21 cellular contexts compared by ENCODE assay signal in genomic region chr4:63728480-63729177, GRCh38.
DNase-seq lines count a peak whose midpoint lies in the region; ATAC-seq and TF ChIP-seq lines count a peak whose summit lies in the region.
"Had no signal": no experiment of that assay in that cellular context is flagged by ENCODE, and none has a peak within 500 bp of the region (broad histone marks: within the 10 kb centered on the region; RNA-seq: fewer than 3 reads in every experiment).

No MANE protein-coding gene starts in this region.

- no peaks in the 10 kb centered on the region for H3K79me2 ChIP-seq in smooth muscle cell (ENCODE audit: low read depth)
- no peaks in the 10 kb centered on the region for H3K79me2 ChIP-seq in OCI-LY7 (ENCODE audit: insufficient read depth, low read depth, low read length)

- no peaks in the 10 kb centered on the region for H3K9me2 ChIP-seq in OCI-LY7 (ENCODE audit: insufficient read depth, low read length)

- intact Hi-C loops in OCI-LY7 (cut with micrococcal nuclease; ENCODE audit: unreplicated experiment) = no loop called here

- H3K4me2 ChIP-seq in smooth muscle cell (no peak overlapping the region), OCI-LY7 (ENCODE audit: low read length) (no peak overlapping the region)

- CTCF ChIA-PET in OCI-LY7 (lab: Charles Lee; ENCODE audit: unreplicated experiment) = no interaction called here

- BruUV-seq in OCI-LY7 (replicated peaks; lab: Mats Ljungman, UMichigan) = no TSS peak

- TF ChIP-seq CTCF in smooth muscle cell (IDR thresholded peaks at IDR 0.05; ENCODE audit: borderline replicate concordance, insufficient read depth, poor library complexity, severe bottlenecking) (no peak), OCI-LY7 (conservative IDR thresholded peaks at IDR 0.05; ENCODE audit: low read length) (no peak)

- DNase-seq in HT1080 (ENCODE audit: low read depth) (peak; percentile 5), SJCRH30 (peak; percentile 86 to 91), iPS-NIHi11 (ENCODE audit: low spot score) (peak; percentile 11), smooth muscle cell (lab: John Stamatoyannopoulos, UW; ENCODE audit: unreplicated experiment) (no peak), NCI-H2107 treated with DMSO at 0.1 percent for 48 hours (lab: John Stamatoyannopoulos, UW; ENCODE audit: unreplicated experiment) (no peak), OCI-LY7 (ENCODE audit: low spot score) (no peak)
- DNase-seq: activated CD4-positive, alpha-beta T cell treated with anti-CD3 and anti-CD28 coated beads, Interleukin-2, amount 50 U/mL, for 48 hours; activated naive CD4-positive, alpha-beta T cell treated with Interleukin-2 at 50 U/mL for 16 hours; AML-193; aorta; COR-L47; foreskin keratinocyte; GDM1; hypothalamus; MM.1S; mucosa of descending colon; NCI-H187 treated with DMSO at 0.1 percent for 48 hours; T-cell had no signal

- H3K9me3 ChIP-seq in SJCRH30 (replicated peaks) (no peaks in the 10 kb centered on the region), smooth muscle cell (replicated peaks; ENCODE audit: low read depth) (no peaks in the 10 kb centered on the region), OCI-LY7 (ENCODE audit: low read length) (0 out of 2 replicates have a peak, but pooled peaks cover 7% of the 10 kb centered on the region)

- H3K9ac ChIP-seq in smooth muscle cell (ENCODE audit: low read depth) = no peak overlapping the region

- POLR2A ChIA-PET in OCI-LY7 (lab: Charles Lee) = interaction anchor here (0.6 kb wide), 1 partner anchor 461 kb away, joined by 3 read pairs; no protein-coding TSS in a partner anchor

- H3K4me3 ChIP-seq in SJCRH30 = peak overlapping the region; percentile 26
- H3K4me3 ChIP-seq in smooth muscle cell = no peak overlapping the region
- no peak overlapping the region for H3K4me3 ChIP-seq in OCI-LY7 (ENCODE audit: low read depth, low read length, poor library complexity, severe bottlenecking)
- H3K4me3 ChIP-seq: mucosa of descending colon had no signal

- H4K20me1 ChIP-seq in smooth muscle cell (ENCODE audit: low read depth) (no peaks in the 10 kb centered on the region), OCI-LY7 (ENCODE audit: insufficient read depth, low read length) (no peaks in the 10 kb centered on the region)

- H3K4me1 ChIP-seq in SJCRH30 (0 out of 2 replicates have a peak, but pooled peaks cover 5% of the 10 kb centered on the region), smooth muscle cell (ENCODE audit: low read depth) (peaks cover 13% of the 10 kb centered on the region), OCI-LY7 (ENCODE audit: insufficient read depth, low read length, poor library complexity, severe bottlenecking) (no peaks in the 10 kb centered on the region)
- H3K4me1 ChIP-seq: foreskin keratinocyte had no signal

- H3F3A ChIP-seq in smooth muscle cell (ENCODE audit: low read depth) = no peaks in the 10 kb centered on the region

- 32% methylated on average over 3 of the region's 3 CpGs for whole genome bisulfite sequencing in smooth muscle cell (ENCODE audit: low lambda C conversion rate)

- H3K36me3 ChIP-seq in SJCRH30 (no peaks in the 10 kb centered on the region), smooth muscle cell (ENCODE audit: low read depth) (no peaks in the 10 kb centered on the region), OCI-LY7 (ENCODE audit: insufficient read depth, low read length) (no peaks in the 10 kb centered on the region)

- H3K27ac ChIP-seq in SJCRH30 = peak overlapping the region; percentile 56
- no peak overlapping the region for H3K27ac ChIP-seq in smooth muscle cell (ENCODE audit: low read depth)
- no peak overlapping the region for H3K27ac ChIP-seq in OCI-LY7 (ENCODE audit: low read depth, low read length, poor library complexity, severe bottlenecking)
- H3K27ac ChIP-seq: foreskin keratinocyte, VCaP had no signal

- ATAC-seq in HG03280 (IDR thresholded peaks at IDR 0.05; ENCODE audit: unreplicated experiment) = no peak
- ATAC-seq: foreskin keratinocyte, left lobe of liver, mucosa of descending colon, T-cell had no signal

- H3K27me3 ChIP-seq in SJCRH30 = no peaks in the 10 kb centered on the region
- no peaks in the 10 kb centered on the region for H3K27me3 ChIP-seq in smooth muscle cell (ENCODE audit: low read depth)
- H3K27me3 ChIP-seq: foreskin keratinocyte had no signal

- H2AFZ ChIP-seq in smooth muscle cell (ENCODE audit: low read depth) = peak overlapping the region; percentile 86
- no peak overlapping the region for H2AFZ ChIP-seq in OCI-LY7 (ENCODE audit: low read length)

Comparison
In these comparisons a context has a peak if more than half of its experiments do, and no peak if none do; other contexts are left out.
1. DNase-seq: peak in HT1080 (single experiment), SJCRH30 (2 of 2) and iPS-NIHi11 (single experiment); none in smooth muscle cell (single experiment), NCI-H2107 treated with DMSO at 0.1 percent for 48 hours (single experiment) and OCI-LY7 (single experiment).